ENCODE assay signal across 13 cellular contexts in the genomic region with DNA sequence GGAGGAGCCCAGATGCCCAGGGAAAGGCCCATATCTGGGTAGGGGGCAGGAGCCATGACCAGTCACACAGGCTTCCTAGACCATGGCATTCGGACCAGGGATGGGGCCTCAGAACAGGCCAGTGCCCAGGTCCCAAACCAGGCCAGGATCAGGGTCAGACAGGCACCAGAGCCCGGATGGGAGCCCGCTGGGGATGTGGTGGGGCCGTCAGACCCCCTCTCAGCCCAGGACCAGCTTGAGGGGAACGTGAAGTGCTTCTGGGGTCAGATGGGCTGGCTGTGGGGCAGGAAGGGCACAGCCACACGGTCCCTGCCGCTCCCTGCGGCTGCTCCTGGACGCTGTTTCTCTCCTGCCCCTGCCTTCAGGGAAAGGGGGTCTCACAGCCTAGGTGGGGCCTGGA. TPM values are rescaled to one million over a fixed set of nuclear protein-coding genes. Genes with fewer than 3 reads are reported as not detected.
DNase-seq lines count a peak whose midpoint lies in the region; ATAC-seq, FAIRE-seq and TF ChIP-seq lines count a peak whose summit lies in the region.
"Had no signal": no experiment of that assay in that cellular context is flagged by ENCODE, and none has a peak within 500 bp of the region (broad histone marks: within the 10 kb centered on the region; RNA-seq: fewer than 3 reads in every experiment).

No MANE protein-coding gene starts in this region.

- no peak for FAIRE-seq in pancreas (lab: Jason Lieb, UNC)

- H3K4me3 ChIP-seq in MM.1S (ENCODE audit: low read length) (peak overlapping the region; percentile 72), pancreas (no peak overlapping the region)
- H3K4me3 ChIP-seq in effector memory CD4-positive, alpha-beta T cell (ENCODE audit: insufficient read depth, low read depth, low read length, poor library complexity, severe bottlenecking), result peak overlapping the region; percentile 53

- H3K36me3 ChIP-seq in MM.1S (replicated peaks; ENCODE audit: insufficient read depth, low read length) (no peaks in the 10 kb centered on the region), pancreas (no peaks in the 10 kb centered on the region)
- H3K36me3 ChIP-seq in effector memory CD4-positive, alpha-beta T cell (ENCODE audit: control insufficient read depth, insufficient read depth, low read length), result no peaks in the 10 kb centered on the region
- H3K36me3 ChIP-seq: brain microvascular endothelial cell, neutrophil had no signal

- no peaks in the 10 kb centered on the region for H3K9me3 ChIP-seq in MM.1S (replicated peaks; ENCODE audit: insufficient read depth, low read length)
- no peaks in the 10 kb centered on the region for H3K9me3 ChIP-seq in effector memory CD4-positive, alpha-beta T cell (ENCODE audit: control insufficient read depth, low read length)
- H3K9me3 ChIP-seq in pancreas, result no peaks in the 10 kb centered on the region
- H3K9me3 ChIP-seq: neutrophil had no signal

- no peak overlapping the region for H3K27ac Mint-ChIP-seq in activated naive CD4-positive, alpha-beta T cell treated with anti-CD3 and anti-CD28 coated beads, Interleukin-2, amount 50 U/mL, for 24 hours
- H3K27ac Mint-ChIP-seq in activated naive CD4-positive, alpha-beta T cell treated with anti-CD3 and anti-CD28 coated beads, Interleukin-2, amount 50 U/mL, for 72 hours, result no peak overlapping the region
- no peak overlapping the region for H3K27ac Mint-ChIP-seq in stimulated activated naive B cell treated with anti-CD40 and anti-IgM and Interleukin-4, amounts not matched to agents 10 μg/mL and 1 μg/mL and 100 μg/mL, for 72 hours

- H4K20me1 ChIP-seq in MM.1S (ENCODE audit: insufficient read depth, low read length), result no peaks in the 10 kb centered on the region

- H3F3A ChIP-seq in MM.1S (ENCODE audit: insufficient read depth, low read length), result no peaks in the 10 kb centered on the region

- H3K27me3 ChIP-seq in MM.1S (replicated peaks; ENCODE audit: insufficient read depth, low read length) (no peaks in the 10 kb centered on the region; the same call in 1 of the 2 replicates), pancreas (no peaks in the 10 kb centered on the region)
- H3K27me3 ChIP-seq in effector memory CD4-positive, alpha-beta T cell (replicated peaks; ENCODE audit: control insufficient read depth, insufficient read depth, low read length, poor library complexity, severe bottlenecking), result no peaks in the 10 kb centered on the region

- H3K4me1 ChIP-seq in MM.1S (ENCODE audit: low read length) (no peaks in the 10 kb centered on the region), pancreas (peaks cover 0 to 3% (median 0%) of the 10 kb centered on the region in 3 donors)
- peaks cover 18% of the 10 kb centered on the region for H3K4me1 ChIP-seq in effector memory CD4-positive, alpha-beta T cell (ENCODE audit: control insufficient read depth, insufficient read depth, low read length, poor library complexity, severe bottlenecking)

- no peaks in the 10 kb centered on the region for H3K9me2 ChIP-seq in MM.1S (replicated peaks; ENCODE audit: insufficient read depth, low read length)

- H3K4me2 ChIP-seq in MM.1S (ENCODE audit: low read depth, low read length), result peak overlapping the region; percentile 97

- peak overlapping the region; percentile 51 for H3K4me3 Mint-ChIP-seq in activated naive CD4-positive, alpha-beta T cell treated with anti-CD3 and anti-CD28 coated beads, Interleukin-2, amount 50 U/mL, for 24 hours
- H3K4me3 Mint-ChIP-seq in stimulated activated naive B cell treated with anti-CD40 and anti-IgM and Interleukin-4, amounts not matched to agents 10 μg/mL and 1 μg/mL and 100 μg/mL, for 72 hours, result peak overlapping the region; percentile 82 to 86

- peak overlapping the region; percentile 60 for H3K9ac ChIP-seq in MM.1S (ENCODE audit: low read length)

- intact Hi-C loops in pancreas (cut with DNase I), result no loop called here

- TF ChIP-seq CTCF in MM.1S (IDR thresholded peaks at IDR 0.05; ENCODE audit: low read length), result no peak
- no peak for TF ChIP-seq CTCF in pancreas (IDR thresholded peaks at IDR 0.05)

- H3K79me2 ChIP-seq in MM.1S (ENCODE audit: low read length), result no peaks in the 10 kb centered on the region

- no peak for DNase-seq in activated naive CD4-positive, alpha-beta T cell treated with anti-CD3 and anti-CD28 coated beads, Interleukin-2, amount 50 U/mL, for 72 hours (ENCODE audit: low spot score in 2 of 2)
- DNase-seq in MM.1S (no peak), COR-L47 (lab: John Stamatoyannopoulos, UW) (no peak), NCI-H2196 (lab: John Stamatoyannopoulos, UW; ENCODE audit: unreplicated experiment) (no peak), pancreas (no peak)
- no peak for DNase-seq in effector memory CD4-positive, alpha-beta T cell
- no peak for DNase-seq in stimulated activated naive B cell treated with anti-CD40 and anti-IgM and Interleukin-4, amounts not matched to agents 10 μg/mL and 1 μg/mL and 100 μg/mL, for 72 hours
- DNase-seq: activated CD4-positive, alpha-beta T cell treated with anti-CD3 and anti-CD28 coated beads, Interleukin-2, amount 50 U/mL, for 4 hours; brain microvascular endothelial cell; mesenchymal stem cell; NCI-H1694 treated with DMSO at 0.1 percent for 48 hours had no signal

- no peaks in the 10 kb centered on the region for H3K27me3 Mint-ChIP-seq in activated naive CD4-positive, alpha-beta T cell treated with anti-CD3 and anti-CD28 coated beads, Interleukin-2, amount 50 U/mL, for 24 hours
- H3K27me3 Mint-ChIP-seq in stimulated activated naive B cell treated with anti-CD40 and anti-IgM and Interleukin-4, amounts not matched to agents 10 μg/mL and 1 μg/mL and 100 μg/mL, for 72 hours, result no peaks in the 10 kb centered on the region

- H3K36me3 Mint-ChIP-seq in activated naive CD4-positive, alpha-beta T cell treated with anti-CD3 and anti-CD28 coated beads, Interleukin-2, amount 50 U/mL, for 24 hours, result no peaks in the 10 kb centered on the region
- H3K36me3 Mint-ChIP-seq in activated naive CD4-positive, alpha-beta T cell treated with anti-CD3 and anti-CD28 coated beads, Interleukin-2, amount 50 U/mL, for 72 hours, result no peaks in the 10 kb centered on the region
- peaks cover 0 to 5% of the 10 kb centered on the region in 2 donors for H3K36me3 Mint-ChIP-seq in stimulated activated naive B cell treated with anti-CD40 and anti-IgM and Interleukin-4, amounts not matched to agents 10 μg/mL and 1 μg/mL and 100 μg/mL, for 72 hours

- no peaks in the 10 kb centered on the region for H3K9me3 Mint-ChIP-seq in activated naive CD4-positive, alpha-beta T cell treated with anti-CD3 and anti-CD28 coated beads, Interleukin-2, amount 50 U/mL, for 24 hours
- no peaks in the 10 kb centered on the region for H3K9me3 Mint-ChIP-seq in activated naive CD4-positive, alpha-beta T cell treated with anti-CD3 and anti-CD28 coated beads, Interleukin-2, amount 50 U/mL, for 72 hours
- no peaks in the 10 kb centered on the region for H3K9me3 Mint-ChIP-seq in stimulated activated naive B cell treated with anti-CD40 and anti-IgM and Interleukin-4, amounts not matched to agents 10 μg/mL and 1 μg/mL and 100 μg/mL, for 72 hours

- H3K4me1 Mint-ChIP-seq in activated naive CD4-positive, alpha-beta T cell treated with anti-CD3 and anti-CD28 coated beads, Interleukin-2, amount 50 U/mL, for 24 hours, result peaks cover 4% of the 10 kb centered on the region
- H3K4me1 Mint-ChIP-seq in stimulated activated naive B cell treated with anti-CD40 and anti-IgM and Interleukin-4, amounts not matched to agents 10 μg/mL and 1 μg/mL and 100 μg/mL, for 72 hours, result peaks cover 36 to 62% of the 10 kb centered on the region in 2 donors

- peak overlapping the region; percentile 93; the same call in 1 of the 2 replicates for H2AFZ ChIP-seq in MM.1S (ENCODE audit: low read length)

- ATAC-seq in activated naive CD4-positive, alpha-beta T cell treated with anti-CD3 and anti-CD28 coated beads, Interleukin-2, amount 50 U/mL, for 72 hours, result no peak
- ATAC-seq in stimulated activated naive B cell treated with anti-CD40 and anti-IgM and Interleukin-4, amounts not matched to agents 10 μg/mL and 1 μg/mL and 100 μg/mL, for 72 hours (replicated peaks), result no peak
- no peak for ATAC-seq in pancreas

- WGBS in pancreas, 2 donors, result 89 to 95% methylated on average over 9 of the region's 9 CpGs

- H3K27ac ChIP-seq in MM.1S (ENCODE audit: low read length) (no peak overlapping the region), pancreas (no peak overlapping the region)
- H3K27ac ChIP-seq in effector memory CD4-positive, alpha-beta T cell (ENCODE audit: insufficient read depth, low read length, poor library complexity, severe bottlenecking), result peak overlapping the region; percentile 61
- H3K27ac ChIP-seq: brain microvascular endothelial cell, neutrophil had no signal

RNA-seq across cellular contexts. Expression of gene SNED1, which starts 39.1 kb away (rescaled TPM):
- total RNA-seq in activated naive CD4-positive, alpha-beta T cell treated with anti-CD3 and anti-CD28 coated beads, Interleukin-2, amount 50 U/mL, for 72 hours, result 1 to 10 TPM in 1 of 2 donors, under 1 TPM in 1; 0.34 to 7.1 TPM
- total RNA-seq in pancreas, result 10 to 100 TPM in 2 of 6 donors, 1 to 10 TPM in 4; 6.6 to 19.2 (median 9.6) TPM
- 10 to 100 TPM; 12.9 to 13.2 TPM for polyA plus RNA-seq in pancreas

Comparison
In these comparisons a context has a peak if more than half of its experiments do, and no peak if none do; other contexts are left out.
1. H3K4me3 ChIP-seq: peak in MM.1S (single experiment) and effector memory CD4-positive, alpha-beta T cell (single experiment); none in pancreas (0 of 4).